Comparison of ENCODE assay signal across 20 cellular contexts in the genomic region with DNA sequence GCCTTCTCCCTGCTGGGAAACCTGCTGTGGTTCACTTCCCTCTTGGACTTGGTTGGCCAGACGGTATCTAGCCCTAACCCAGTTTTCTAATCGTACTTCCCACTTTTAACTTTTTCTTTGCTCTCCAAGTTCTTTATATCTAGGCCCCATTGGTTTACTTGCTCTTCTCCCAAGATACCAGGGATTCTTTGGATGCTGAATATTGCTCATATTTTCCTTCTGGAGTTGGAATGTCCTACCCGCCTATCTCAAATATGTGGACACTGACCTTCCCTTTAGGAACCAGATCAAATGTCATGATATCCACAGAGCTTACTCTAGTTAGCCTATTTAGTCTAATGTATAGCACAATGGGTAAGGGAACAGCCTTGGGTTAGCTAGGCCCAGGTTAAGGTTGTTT.
A peak's percentile ranks its signal among the peaks of the same experiment; 100 is the strongest.
DNase-seq lines count a peak whose midpoint lies in the region; ATAC-seq and TF ChIP-seq lines count a peak whose summit lies in the region.
"Had no signal": no experiment of that assay in that cellular context is flagged by ENCODE, and none has a peak within 500 bp of the region (broad histone marks: within the 10 kb centered on the region; RNA-seq: fewer than 3 reads in every experiment).

No MANE protein-coding gene starts in this region.

- no peak overlapping the region; the same call in 1 of the 2 replicates for H3K27ac Mint-ChIP-seq in GM23338
- H3K27ac Mint-ChIP-seq in CD4-positive, alpha-beta T cell: no peak overlapping the region
- H3K27ac Mint-ChIP-seq: activated naive CD8-positive, alpha-beta T cell treated with anti-CD3 and anti-CD28 coated beads for 36 hours; nephron progenitor cell; stimulated activated memory B cell treated with anti-CD40 and anti-IgM and Interleukin-4, amounts not matched to agents 10 μg/mL and 1 μg/mL and 100 μg/mL, for 72 hours had no signal

- H4K20me1 ChIP-seq in GM23338 (replicated peaks; ENCODE audit: insufficient read depth) (no peaks in the 10 kb centered on the region), smooth muscle cell (ENCODE audit: low read depth) (no peaks in the 10 kb centered on the region)

- H3K36me3 ChIP-seq in GM23338 (ENCODE audit: insufficient read depth): no peaks in the 10 kb centered on the region
- no peaks in the 10 kb centered on the region for H3K36me3 ChIP-seq in mesenchymal stem cell (ENCODE audit: control insufficient read depth in 1 of 2, insufficient read depth in 2 of 2, low read depth in 1 of 2, low read length in 2 of 2)
- no peaks in the 10 kb centered on the region for H3K36me3 ChIP-seq in smooth muscle cell (ENCODE audit: low read depth)
- no peaks in the 10 kb centered on the region for H3K36me3 ChIP-seq in aorta (ENCODE audit: control insufficient read depth in 1 of 2, insufficient read depth in 2 of 2, low read length in 1 of 2)
- H3K36me3 ChIP-seq in SJCRH30: no peaks in the 10 kb centered on the region
- H3K36me3 ChIP-seq: colonic mucosa, MG63 had no signal

- no peaks in the 10 kb centered on the region for H3K36me3 Mint-ChIP-seq in GM23338 (ENCODE audit: low read depth)
- no peaks in the 10 kb centered on the region for H3K36me3 Mint-ChIP-seq in CD4-positive, alpha-beta T cell (ENCODE audit: low read depth)
- H3K36me3 Mint-ChIP-seq: activated naive CD8-positive, alpha-beta T cell treated with anti-CD3 and anti-CD28 coated beads for 36 hours; brain; stimulated activated memory B cell treated with anti-CD40 and anti-IgM and Interleukin-4, amounts not matched to agents 10 μg/mL and 1 μg/mL and 100 μg/mL, for 72 hours had no signal

- H3K9me3 ChIP-seq in mesenchymal stem cell (ENCODE audit: control insufficient read depth, low read length): no peaks in the 10 kb centered on the region
- no peaks in the 10 kb centered on the region for H3K9me3 ChIP-seq in smooth muscle cell (replicated peaks; ENCODE audit: low read depth)
- no peaks in the 10 kb centered on the region for H3K9me3 ChIP-seq in aorta (ENCODE audit: control insufficient read depth, low read length)
- H3K9me3 ChIP-seq in CD4-positive, alpha-beta T cell (ENCODE audit: control insufficient read depth, low read length): no peaks in the 10 kb centered on the region
- no peaks in the 10 kb centered on the region for H3K9me3 ChIP-seq in SJCRH30 (replicated peaks)
- H3K9me3 ChIP-seq: colonic mucosa, MG63, testis had no signal

- H2AK5ac ChIP-seq in mesenchymal stem cell (ENCODE audit: low read length, severe bottlenecking): no peak overlapping the region

- no peak overlapping the region for H2BK15ac ChIP-seq in mesenchymal stem cell (ENCODE audit: low read depth, poor library complexity, severe bottlenecking)

- DNase-seq in GM23338 (ENCODE audit: low spot score) (no peak), OCI-M1 (lab: John Stamatoyannopoulos, UW) (peak; percentile 30), mesenchymal stem cell (no peak), smooth muscle cell (lab: John Stamatoyannopoulos, UW; ENCODE audit: unreplicated experiment) (no peak), aorta (no peak), SJCRH30 (no peak)
- DNase-seq in CD4-positive, alpha-beta T cell: no peak
- DNase-seq: activated naive CD8-positive, alpha-beta T cell treated with anti-CD3 and anti-CD28 coated beads for 36 hours; colonic mucosa; left cardiac atrium; MG63; NCI-H1436; NCI-H524 treated with DMSO at 0.1 percent for 48 hours; nephron progenitor cell; posterior cingulate gyrus; stimulated activated CD4-positive, alpha-beta T cell treated with anti-CD3 and anti-CD28 coated beads, Interleukin-2, amount 100 ng/mL, for 24 hours; testis had no signal

- H3K79me2 ChIP-seq in GM23338 (replicated peaks; ENCODE audit: insufficient read depth): no peaks in the 10 kb centered on the region
- no peaks in the 10 kb centered on the region for H3K79me2 ChIP-seq in smooth muscle cell (ENCODE audit: low read depth)

- H4K91ac ChIP-seq in mesenchymal stem cell (ENCODE audit: low read length): no peak overlapping the region

- H3K9ac ChIP-seq in mesenchymal stem cell (ENCODE audit: low read length): no peak overlapping the region
- peak overlapping the region; percentile 27 for H3K9ac ChIP-seq in smooth muscle cell (ENCODE audit: low read depth)

- no peaks in the 10 kb centered on the region for H3K9me2 ChIP-seq in GM23338 (ENCODE audit: insufficient read depth)

- H2AFZ ChIP-seq in GM23338 (peak overlapping the region; percentile 4; the same call in 1 of the 2 replicates), mesenchymal stem cell (ENCODE audit: low read depth, low read length) (no peak overlapping the region), smooth muscle cell (ENCODE audit: low read depth) (no peak overlapping the region)

- 0 out of 3 replicates have a peak, but pooled peaks cover 3% of the 10 kb centered on the region for H3K4me1 Mint-ChIP-seq in GM23338
- no peaks in the 10 kb centered on the region for H3K4me1 Mint-ChIP-seq in CD4-positive, alpha-beta T cell (ENCODE audit: low read depth)
- H3K4me1 Mint-ChIP-seq: activated naive CD8-positive, alpha-beta T cell treated with anti-CD3 and anti-CD28 coated beads for 36 hours; stimulated activated memory B cell treated with anti-CD40 and anti-IgM and Interleukin-4, amounts not matched to agents 10 μg/mL and 1 μg/mL and 100 μg/mL, for 72 hours had no signal

- H3K4me3 ChIP-seq in GM23338: no peak overlapping the region
- H3K4me3 ChIP-seq in mesenchymal stem cell (ENCODE audit: insufficient read depth in 1 of 2, low read depth in 1 of 2, low read length in 2 of 2): no peak overlapping the region
- no peak overlapping the region for H3K4me3 ChIP-seq in smooth muscle cell
- H3K4me3 ChIP-seq in aorta (ENCODE audit: low read length in 2 of 2): no peak overlapping the region
- H3K4me3 ChIP-seq in SJCRH30: no peak overlapping the region
- H3K4me3 ChIP-seq: colonic mucosa, GM12878, MG63, testis had no signal

- intact Hi-C loops in aorta (cut with DNase I): no loop called here
- intact Hi-C loops in CD4-positive, alpha-beta T cell (cut with DNase I, micrococcal nuclease): no loop called here

- no peak overlapping the region for H2BK120ac ChIP-seq in mesenchymal stem cell (ENCODE audit: low read depth, low read length)

- no peaks in the 10 kb centered on the region for H3K79me1 ChIP-seq in mesenchymal stem cell (replicated peaks; ENCODE audit: low read length, poor library complexity, severe bottlenecking)

- TF ChIP-seq CTCF in GM23338 (conservative IDR thresholded peaks at IDR 0.05; ENCODE audit: low read depth in 2 of 2): no peak
- no peak for TF ChIP-seq CTCF in smooth muscle cell (IDR thresholded peaks at IDR 0.05; ENCODE audit: borderline replicate concordance, insufficient read depth, poor library complexity, severe bottlenecking)
- no peak for TF ChIP-seq CTCF in CD4-positive, alpha-beta T cell (IDR thresholded peaks at IDR 0.05)

- peaks cover 2% of the 10 kb centered on the region for H3K27me3 Mint-ChIP-seq in GM23338 (ENCODE audit: insufficient read depth, low read depth, poor library complexity)
- H3K27me3 Mint-ChIP-seq in CD4-positive, alpha-beta T cell: peaks cover 16% of the 10 kb centered on the region
- H3K27me3 Mint-ChIP-seq: brain had no signal

- POLR2A ChIA-PET in CD4-positive, alpha-beta T cell (lab: Charles Lee): no interaction called here

- CTCF ChIA-PET in CD4-positive, alpha-beta T cell (lab: Charles Lee): no interaction called here

- H3K9me3 Mint-ChIP-seq in GM23338: no peaks in the 10 kb centered on the region
- peaks cover 2% of the 10 kb centered on the region for H3K9me3 Mint-ChIP-seq in CD4-positive, alpha-beta T cell
- H3K9me3 Mint-ChIP-seq: activated naive CD8-positive, alpha-beta T cell treated with anti-CD3 and anti-CD28 coated beads for 36 hours; stimulated activated memory B cell treated with anti-CD40 and anti-IgM and Interleukin-4, amounts not matched to agents 10 μg/mL and 1 μg/mL and 100 μg/mL, for 72 hours had no signal

- H3K27me3 ChIP-seq in GM23338 (ENCODE audit: insufficient read depth): no peaks in the 10 kb centered on the region
- H3K27me3 ChIP-seq in mesenchymal stem cell (ENCODE audit: control insufficient read depth in 1 of 2, insufficient read depth in 1 of 2, low read length in 2 of 2): peaks cover 0 to 8% of the 10 kb centered on the region in 2 experiments
- no peaks in the 10 kb centered on the region for H3K27me3 ChIP-seq in smooth muscle cell (ENCODE audit: low read depth)
- H3K27me3 ChIP-seq in aorta (ENCODE audit: control insufficient read depth in 1 of 2, insufficient read depth in 2 of 2, low read length in 1 of 2): no peaks in the 10 kb centered on the region
- no peaks in the 10 kb centered on the region for H3K27me3 ChIP-seq in CD4-positive, alpha-beta T cell (ENCODE audit: control insufficient read depth, insufficient read depth, low read length)
- H3K27me3 ChIP-seq in SJCRH30: no peaks in the 10 kb centered on the region
- H3K27me3 ChIP-seq: colonic mucosa, MG63, testis had no signal

- H3K4me2 ChIP-seq in GM23338: no peak overlapping the region
- no peak overlapping the region for H3K4me2 ChIP-seq in mesenchymal stem cell (ENCODE audit: low read length, poor library complexity, severe bottlenecking)
- H3K4me2 ChIP-seq in smooth muscle cell: peak overlapping the region; percentile 47

- H3K23ac ChIP-seq in mesenchymal stem cell (ENCODE audit: low read length in 2 of 2): no peak overlapping the region

- no peak overlapping the region for H3K4me3 Mint-ChIP-seq in GM23338
- H3K4me3 Mint-ChIP-seq in CD4-positive, alpha-beta T cell: no peak overlapping the region
- H3K4me3 Mint-ChIP-seq: activated naive CD8-positive, alpha-beta T cell treated with anti-CD3 and anti-CD28 coated beads for 36 hours; nephron progenitor cell; stimulated activated memory B cell treated with anti-CD40 and anti-IgM and Interleukin-4, amounts not matched to agents 10 μg/mL and 1 μg/mL and 100 μg/mL, for 72 hours had no signal

- H3K27ac ChIP-seq in GM23338 (ENCODE audit: low read depth) (no peak overlapping the region), mesenchymal stem cell (ENCODE audit: low read length, poor library complexity, severe bottlenecking) (peak overlapping the region; percentile 7), smooth muscle cell (ENCODE audit: low read depth) (peak overlapping the region; percentile 90), aorta (ENCODE audit: low read depth in 1 of 2, low read length in 2 of 2) (no peak overlapping the region), SJCRH30 (no peak overlapping the region)
- H3K27ac ChIP-seq in CD4-positive, alpha-beta T cell (ENCODE audit: low read depth, low read length): no peak overlapping the region
- H3K27ac ChIP-seq: colonic mucosa, testis had no signal

- no peak overlapping the region for H3K18ac ChIP-seq in mesenchymal stem cell (ENCODE audit: low read depth in 1 of 2, low read length in 2 of 2)

- H4K8ac ChIP-seq in mesenchymal stem cell (ENCODE audit: low read length): no peak overlapping the region

- H3K4me1 ChIP-seq in GM23338 (ENCODE audit: insufficient read depth) (no peaks in the 10 kb centered on the region), mesenchymal stem cell (ENCODE audit: control insufficient read depth, insufficient read depth, low read depth, low read length) (peaks cover 2% of the 10 kb centered on the region), smooth muscle cell (ENCODE audit: low read depth) (peaks cover 24% of the 10 kb centered on the region), aorta (ENCODE audit: control insufficient read depth in 1 of 2, insufficient read depth in 2 of 2, low read length in 2 of 2) (peaks cover 0 to 6% of the 10 kb centered on the region in 2 donors), SJCRH30 (peaks cover 19% of the 10 kb centered on the region)
- H3K4me1 ChIP-seq: colonic mucosa, testis had no signal

- H2BK12ac ChIP-seq in mesenchymal stem cell (ENCODE audit: low read length in 2 of 2): no peak overlapping the region

- H3K14ac ChIP-seq in mesenchymal stem cell (ENCODE audit: low read length in 2 of 2): no peak overlapping the region

- H3K4ac ChIP-seq in mesenchymal stem cell (ENCODE audit: low read depth in 1 of 2, low read length in 2 of 2): no peak overlapping the region

- H3F3A ChIP-seq in GM23338 (replicated peaks; ENCODE audit: low read depth): no peaks in the 10 kb centered on the region
- peaks cover 15% of the 10 kb centered on the region for H3F3A ChIP-seq in smooth muscle cell (ENCODE audit: low read depth)

- 80% methylated on average over 2 of the region's 3 CpGs for WGBS in mesenchymal stem cell
- 84% methylated on average over 3 of the region's 3 CpGs for WGBS in smooth muscle cell (ENCODE audit: low lambda C conversion rate)
- 84 to 94% methylated on average over 3 of the region's 3 CpGs for WGBS in aorta, 2 donors

- H2BK5ac ChIP-seq in mesenchymal stem cell (ENCODE audit: low read depth, low read length, poor library complexity, severe bottlenecking): no peak overlapping the region

- ATAC-seq in GM23338 (no peak), aorta (ENCODE audit: low FRiP score) (no peak)
- no peak for ATAC-seq in CD4-positive, alpha-beta T cell (ENCODE audit: poor library complexity)
- ATAC-seq: GM12878; stimulated activated memory B cell treated with anti-CD40 and anti-IgM and Interleukin-4, amounts not matched to agents 10 μg/mL and 1 μg/mL and 100 μg/mL, for 72 hours had no signal

Comparison
In these comparisons a context has a peak if more than half of its experiments do, and no peak if none do; other contexts are left out.
1. H3K27ac ChIP-seq: peak in mesenchymal stem cell (single experiment) and smooth muscle cell (single experiment); none in GM23338 (single experiment), aorta (0 of 2), CD4-positive, alpha-beta T cell (single experiment) and SJCRH30 (single experiment).